Comparison of ENCODE assay signal across 1 cellular context in the genomic region with DNA sequence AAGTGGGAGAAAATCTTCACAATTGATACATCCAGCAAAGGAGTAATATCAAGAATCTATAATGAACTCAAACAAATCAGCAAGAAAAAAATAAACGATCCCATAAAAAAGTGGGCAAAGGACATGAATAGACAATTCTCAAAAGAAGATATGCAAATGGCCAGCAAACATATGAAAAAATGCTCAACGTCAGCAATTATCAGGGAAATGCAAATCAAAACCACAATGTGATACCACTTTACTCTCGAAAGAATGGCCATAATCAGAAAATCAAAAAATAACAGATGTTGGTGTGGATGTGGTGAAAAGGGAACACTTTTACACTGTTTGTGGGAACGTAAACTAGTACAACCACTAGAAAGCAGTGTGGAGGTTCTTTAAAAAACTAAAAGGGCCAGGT.
TF ChIP-seq lines count a peak whose summit lies in the region.

No MANE protein-coding gene starts in this region.

TF ChIP-seq in HepG2, 621 proteins besides CTCF, POLR2A, EP300 and RAD21 (continued from another document):
- TF ChIP-seq, protein P1, sequence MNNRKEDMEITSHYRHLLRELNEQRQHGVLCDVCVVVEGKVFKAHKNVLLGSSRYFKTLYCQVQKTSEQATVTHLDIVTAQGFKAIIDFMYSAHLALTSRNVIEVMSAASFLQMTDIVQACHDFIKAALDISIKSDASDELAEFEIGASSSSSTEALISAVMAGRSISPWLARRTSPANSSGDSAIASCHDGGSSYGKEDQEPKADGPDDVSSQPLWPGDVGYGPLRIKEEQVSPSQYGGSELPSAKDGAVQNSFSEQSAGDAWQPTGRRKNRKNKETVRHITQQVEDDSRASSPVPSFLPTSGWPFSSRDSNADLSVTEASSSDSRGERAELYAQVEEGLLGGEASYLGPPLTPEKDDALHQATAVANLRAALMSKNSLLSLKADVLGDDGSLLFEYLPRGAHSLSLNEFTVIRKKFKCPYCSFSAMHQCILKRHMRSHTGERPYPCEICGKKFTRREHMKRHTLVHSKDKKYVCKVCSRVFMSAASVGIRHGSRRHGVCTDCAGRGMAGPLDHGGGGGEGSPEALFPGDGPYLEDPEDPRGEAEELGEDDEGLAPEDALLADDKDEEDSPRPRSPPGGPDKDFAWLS (CRISPR knock-in tag; IDR thresholded peaks at IDR 0.05; ENCODE audit: borderline replicate concordance) = no peak
- TF ChIP-seq, protein P2, sequence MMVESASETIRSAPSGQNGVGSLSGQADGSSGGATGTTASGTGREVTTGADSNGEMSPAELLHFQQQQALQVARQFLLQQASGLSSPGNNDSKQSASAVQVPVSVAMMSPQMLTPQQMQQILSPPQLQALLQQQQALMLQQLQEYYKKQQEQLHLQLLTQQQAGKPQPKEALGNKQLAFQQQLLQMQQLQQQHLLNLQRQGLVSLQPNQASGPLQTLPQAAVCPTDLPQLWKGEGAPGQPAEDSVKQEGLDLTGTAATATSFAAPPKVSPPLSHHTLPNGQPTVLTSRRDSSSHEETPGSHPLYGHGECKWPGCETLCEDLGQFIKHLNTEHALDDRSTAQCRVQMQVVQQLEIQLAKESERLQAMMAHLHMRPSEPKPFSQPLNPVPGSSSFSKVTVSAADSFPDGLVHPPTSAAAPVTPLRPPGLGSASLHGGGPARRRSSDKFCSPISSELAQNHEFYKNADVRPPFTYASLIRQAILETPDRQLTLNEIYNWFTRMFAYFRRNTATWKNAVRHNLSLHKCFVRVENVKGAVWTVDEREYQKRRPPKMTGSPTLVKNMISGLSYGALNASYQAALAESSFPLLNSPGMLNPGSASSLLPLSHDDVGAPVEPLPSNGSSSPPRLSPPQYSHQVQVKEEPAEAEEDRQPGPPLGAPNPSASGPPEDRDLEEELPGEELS (CRISPR knock-in tag; IDR thresholded peaks at IDR 0.05) = no peak
- TF ChIP-seq ZBTB25 (CRISPR knock-in tag; IDR thresholded peaks at IDR 0.05) (no peak), HNRNPUL1 (IDR thresholded peaks at IDR 0.05; ENCODE audit: low read depth, low read length) (no peak), ZNF10 (CRISPR knock-in tag; IDR thresholded peaks at IDR 0.05; ENCODE audit: borderline replicate concordance, low read depth) (no peak)
